In the genomic region with DNA sequence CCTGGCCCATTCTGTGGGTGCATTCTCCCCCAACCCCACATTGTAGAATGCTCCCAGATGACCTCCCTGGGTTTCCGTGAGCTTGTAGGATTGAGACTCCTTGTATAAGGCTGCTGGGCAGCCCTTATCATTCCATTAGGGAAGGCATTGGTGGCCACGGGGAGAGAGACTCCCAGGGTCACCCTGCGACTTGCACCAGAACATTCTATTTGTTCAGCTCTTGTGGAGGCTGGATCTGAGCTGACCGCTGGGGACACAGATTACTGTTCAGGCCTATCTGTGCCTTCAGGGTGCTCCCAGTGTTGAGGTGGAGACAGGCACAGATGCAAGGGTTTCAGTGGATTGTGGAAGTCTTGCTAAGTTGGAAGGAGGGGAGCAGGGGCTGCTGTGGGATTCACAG, we compare ENCODE assay signal across 24 cellular contexts. TPM values are rescaled to one million over a fixed set of nuclear protein-coding genes. Genes with fewer than 3 reads are reported as not detected.
DNase-seq lines count a peak whose midpoint lies in the region; ATAC-seq and TF ChIP-seq lines count a peak whose summit lies in the region.
"Had no signal": no experiment of that assay in that cellular context is flagged by ENCODE, and none has a peak within 500 bp of the region (broad histone marks: within the 10 kb centered on the region; RNA-seq: fewer than 3 reads in every experiment).

No MANE protein-coding gene starts in this region.

- H3K9me3 Mint-ChIP-seq in stimulated activated naive B cell treated with anti-CD40 and anti-IgM and Interleukin-4, amounts not matched to agents 10 μg/mL and 1 μg/mL and 100 μg/mL, for 72 hours, result no peaks in the 10 kb centered on the region
- H3K9me3 Mint-ChIP-seq: CD8-positive, alpha-beta T cell had no signal

- DNase-seq in body of pancreas (peak in 3 of 4 donors; percentile 41 to 56 (median 41)), esophagus muscularis mucosa (ENCODE audit: extremely low spot score) (no peak), LoVo (ENCODE audit: low spot score) (no peak), right atrium auricular region (ENCODE audit: low spot score) (no peak), A172 (ENCODE audit: low spot score) (no peak), NCI-H2171 treated with DMSO at 0.1 percent for 48 hours (lab: John Stamatoyannopoulos, UW) (no peak)
- DNase-seq in stimulated activated naive B cell treated with anti-CD40 and anti-IgM and Interleukin-4, amounts not matched to agents 10 μg/mL and 1 μg/mL and 100 μg/mL, for 72 hours, result no peak
- DNase-seq: AML-193; Caco-2; CD8-positive, alpha-beta T cell; GDM1; Karpas-422; NCI-H1092 treated with DMSO at 0.1 percent for 48 hours; NCI-H1436; NCI-H187 treated with DMSO at 0.1 percent for 48 hours; NCI-H524; NCI-H748 treated with DMSO at 0.1 percent for 48 hours; PC-3; SJCRH30 had no signal

- peak overlapping the region in 5 of 11 experiments; percentile 29 to 69 (median 58); a peak in 8 of 22 replicates for H3K27ac ChIP-seq in BLaER1 treated with 17β-estradiol and CSF1 and Interleukin-3, amounts not matched to agents 10 nM and 100 nM
- peak overlapping the region; percentile 49 to 62 (median 54) for H3K27ac ChIP-seq in body of pancreas
- H3K27ac ChIP-seq in esophagus muscularis mucosa (replicated peaks in 1 of 4), result peak overlapping the region in 3 of 4 donors; percentile 40 to 61 (median 54)
- no peak overlapping the region for H3K27ac ChIP-seq in right atrium auricular region
- H3K27ac ChIP-seq: A549, C4-2B, SJCRH30 had no signal

- peak; percentile 22 for ATAC-seq in body of pancreas
- no peak for ATAC-seq in stimulated activated naive B cell treated with anti-CD40 and anti-IgM and Interleukin-4, amounts not matched to agents 10 μg/mL and 1 μg/mL and 100 μg/mL, for 72 hours (replicated peaks)
- ATAC-seq: A549; CD8-positive, alpha-beta T cell; HepG2; PC-3; Right ventricle myocardium inferior had no signal

- WGBS in body of pancreas, 2 donors, result 35 to 49% methylated on average over 4 of the region's 4 CpGs
- 100% methylated on average over 4 of the region's 4 CpGs for WGBS in esophagus muscularis mucosa

- intact Hi-C loops in body of pancreas (cut with DNase I) (no loop called here), esophagus muscularis mucosa (cut with DNase I) (no loop called here)

- peak overlapping the region in 10 of 11 experiments; percentile 77 to 99 (median 93); a peak in 18 of 22 replicates for H3K4me2 ChIP-seq in BLaER1 treated with 17β-estradiol and CSF1 and Interleukin-3, amounts not matched to agents 10 nM and 100 nM
- H3K4me2 ChIP-seq: A549 had no signal

- H3K4me1 Mint-ChIP-seq in stimulated activated naive B cell treated with anti-CD40 and anti-IgM and Interleukin-4, amounts not matched to agents 10 μg/mL and 1 μg/mL and 100 μg/mL, for 72 hours, result peaks cover 7 to 9% of the 10 kb centered on the region in 2 donors

- no peak for TF ChIP-seq EP300 in esophagus muscularis mucosa (IDR thresholded peaks at IDR 0.05)

- peaks cover 0 to 8% (median 0%) of the 10 kb centered on the region in 11 experiments; a peak in 2 of 22 replicates for H3K27me3 ChIP-seq in BLaER1 treated with 17β-estradiol and CSF1 and Interleukin-3, amounts not matched to agents 10 nM and 100 nM
- H3K27me3 ChIP-seq in body of pancreas, result no peaks in the 10 kb centered on the region
- H3K27me3 ChIP-seq in esophagus muscularis mucosa, result no peaks in the 10 kb centered on the region
- H3K27me3 ChIP-seq in right atrium auricular region, result no peaks in the 10 kb centered on the region
- H3K27me3 ChIP-seq: SJCRH30 had no signal

- no peak for TF ChIP-seq POLR2A in body of pancreas (IDR thresholded peaks at IDR 0.05)
- TF ChIP-seq POLR2A in esophagus muscularis mucosa (IDR thresholded peaks at IDR 0.05; ENCODE audit: low read depth), result no peak

- H3K4me3 Mint-ChIP-seq in stimulated activated naive B cell treated with anti-CD40 and anti-IgM and Interleukin-4, amounts not matched to agents 10 μg/mL and 1 μg/mL and 100 μg/mL, for 72 hours, result no peak overlapping the region
- H3K4me3 Mint-ChIP-seq: CD8-positive, alpha-beta T cell had no signal

- H3K27me3 Mint-ChIP-seq in stimulated activated naive B cell treated with anti-CD40 and anti-IgM and Interleukin-4, amounts not matched to agents 10 μg/mL and 1 μg/mL and 100 μg/mL, for 72 hours, result no peaks in the 10 kb centered on the region

- peaks cover 23 to 25% of the 10 kb centered on the region in 2 donors for H3K36me3 Mint-ChIP-seq in stimulated activated naive B cell treated with anti-CD40 and anti-IgM and Interleukin-4, amounts not matched to agents 10 μg/mL and 1 μg/mL and 100 μg/mL, for 72 hours

- H3K4me1 ChIP-seq in BLaER1 treated with 17β-estradiol and CSF1 and Interleukin-3, amounts not matched to agents 10 nM and 100 nM, result peaks cover 54 to 96% (median 90%) of the 10 kb centered on the region in 10 experiments
- H3K4me1 ChIP-seq in body of pancreas, result peaks cover 43% of the 10 kb centered on the region
- H3K4me1 ChIP-seq in esophagus muscularis mucosa, result peaks cover 3 to 54% (median 26%) of the 10 kb centered on the region in 4 donors
- H3K4me1 ChIP-seq in right atrium auricular region, result no peaks in the 10 kb centered on the region
- H3K4me1 ChIP-seq: A549, Caco-2, SJCRH30 had no signal

- H3K27ac Mint-ChIP-seq in stimulated activated naive B cell treated with anti-CD40 and anti-IgM and Interleukin-4, amounts not matched to agents 10 μg/mL and 1 μg/mL and 100 μg/mL, for 72 hours, result peak overlapping the region; percentile 51
- H3K27ac Mint-ChIP-seq: CD8-positive, alpha-beta T cell had no signal

- peaks cover 18 to 64% (median 48%) of the 10 kb centered on the region in 11 experiments for H3K36me3 ChIP-seq in BLaER1 treated with 17β-estradiol and CSF1 and Interleukin-3, amounts not matched to agents 10 nM and 100 nM
- peaks cover 0 to 19% of the 10 kb centered on the region in 2 donors for H3K36me3 ChIP-seq in body of pancreas (replicated peaks in 1 of 2; ENCODE audit: insufficient read depth in 1 of 2, low read depth in 2 of 2)
- H3K36me3 ChIP-seq in esophagus muscularis mucosa, result peaks cover 57 to 100% (median 96%) of the 10 kb centered on the region in 4 donors
- peaks cover 53% of the 10 kb centered on the region for H3K36me3 ChIP-seq in right atrium auricular region
- H3K36me3 ChIP-seq: SJCRH30 had no signal

- no peak for TF ChIP-seq CTCF in body of pancreas (IDR thresholded peaks at IDR 0.05)
- TF ChIP-seq CTCF in esophagus muscularis mucosa (IDR thresholded peaks at IDR 0.05), result no peak
- no peak for TF ChIP-seq CTCF in right atrium auricular region (IDR thresholded peaks at IDR 0.05)

- H3K9ac ChIP-seq in BLaER1 treated with 17β-estradiol and CSF1 and Interleukin-3, amounts not matched to agents 10 nM and 100 nM, result peak overlapping the region in 9 of 11 experiments; percentile 18 to 74 (median 52); a peak in 14 of 22 replicates

- H4K20me1 ChIP-seq in BLaER1 treated with 17β-estradiol and CSF1 and Interleukin-3, amounts not matched to agents 10 nM and 100 nM, result peaks cover 0 to 58% (median 31%) of the 10 kb centered on the region in 11 experiments; a peak in 16 of 22 replicates

- no peak overlapping the region for H3K4me3 ChIP-seq in BLaER1 treated with 17β-estradiol and CSF1 and Interleukin-3, amounts not matched to agents 10 nM and 100 nM
- H3K4me3 ChIP-seq in body of pancreas (no peak overlapping the region), esophagus muscularis mucosa (no peak overlapping the region), right atrium auricular region (no peak overlapping the region)
- H3K4me3 ChIP-seq: A549, SJCRH30 had no signal

- no peaks in the 10 kb centered on the region for H3K9me3 ChIP-seq in BLaER1 treated with 17β-estradiol and CSF1 and Interleukin-3, amounts not matched to agents 10 nM and 100 nM (replicated peaks in 1 of 11)
- no peaks in the 10 kb centered on the region for H3K9me3 ChIP-seq in body of pancreas
- H3K9me3 ChIP-seq in esophagus muscularis mucosa, result no peaks in the 10 kb centered on the region
- no peaks in the 10 kb centered on the region for H3K9me3 ChIP-seq in right atrium auricular region
- H3K9me3 ChIP-seq: A549, Caco-2, SJCRH30 had no signal

RNA-seq across cellular contexts. Expression of a gene that starts 17.8 kb away (rescaled TPM):
- total RNA-seq in body of pancreas (10 to 100 TPM; 19.2 to 34.9 TPM), esophagus muscularis mucosa (100 to 1,000 TPM in 1 of 4 donors, 10 to 100 TPM in 3; 51.2 to 136 (median 71.2) TPM), right atrium auricular region (10 to 100 TPM; 16.9 TPM)
- total RNA-seq in A172 (2014; rRNA removed; shearing (Covaris generic)), result 40.3 and 45.6 TPM in 2 replicates

RNA-seq across cellular contexts. Expression of a gene that starts 29.5 kb away (rescaled TPM):
- total RNA-seq in body of pancreas (not detected), esophagus muscularis mucosa (not detected), right atrium auricular region (under 1 TPM in 1 of 2 donors, not detected in 1; 0.39 TPM)
- 0.10 TPM in 1 of 2 replicates, not detected in the other for total RNA-seq in A172 (2014; rRNA removed; shearing (Covaris generic))
- total RNA-seq: Caco-2, SJCRH30 had no signal

RNA-seq across cellular contexts. Expression of a gene that starts 29.6 kb away (rescaled TPM):
- total RNA-seq in body of pancreas (100 to 1,000 TPM in 1 of 2 donors, 10 to 100 TPM in 1; 43.8 to 119 TPM), esophagus muscularis mucosa (10 to 100 TPM; 45.7 to 93.0 (median 72.1) TPM), right atrium auricular region (10 to 100 TPM; 53.2 to 62.1 TPM)
- total RNA-seq in A172 (2014; rRNA removed; shearing (Covaris generic)), result 53.1 and 68.1 TPM in 2 replicates

Comparison
In these comparisons a context has a peak if more than half of its experiments do, and no peak if none do; other contexts are left out.
1. H3K27ac ChIP-seq: peak in body of pancreas (4 of 4) and esophagus muscularis mucosa (3 of 4); none in right atrium auricular region (0 of 2).
2. DNase-seq: peak in body of pancreas (3 of 4); none in esophagus muscularis mucosa (single experiment), stimulated activated naive B cell treated with anti-CD40 and anti-IgM and Interleukin-4, amounts not matched to agents 10 μg/mL and 1 μg/mL and 100 μg/mL, for 72 hours (single experiment), LoVo (single experiment), right atrium auricular region (single experiment), A172 (single experiment) and NCI-H2171 treated with DMSO at 0.1 percent for 48 hours (single experiment).